Comparison of ENCODE assay signal across 13 cellular contexts in the genomic region with DNA sequence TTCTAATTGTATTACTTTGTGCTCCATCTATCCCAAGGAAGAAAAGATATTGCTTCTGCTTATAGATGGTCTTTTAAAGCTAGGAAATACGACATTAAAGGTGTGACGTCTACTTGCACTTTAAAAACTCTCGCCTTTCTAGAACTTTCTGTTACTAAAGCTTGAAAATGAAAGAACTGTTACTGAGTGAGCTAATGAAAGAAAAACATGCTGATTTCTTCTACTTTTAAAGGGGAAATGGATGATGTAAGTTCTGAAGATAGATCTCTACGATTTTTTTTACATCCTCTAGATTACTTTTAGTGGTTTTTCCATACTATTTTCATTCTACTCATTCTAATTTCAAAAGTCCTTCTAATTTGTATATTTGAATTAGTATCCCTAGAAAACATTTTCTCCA.
DNase-seq lines count a peak whose midpoint lies in the region; ATAC-seq, FAIRE-seq and TF ChIP-seq lines count a peak whose summit lies in the region.
"Had no signal": no experiment of that assay in that cellular context is flagged by ENCODE, and none has a peak within 500 bp of the region (broad histone marks: within the 10 kb centered on the region; RNA-seq: fewer than 3 reads in every experiment).

No MANE protein-coding gene starts in this region.

- TF ChIP-seq EP300 in A549 (IDR thresholded peaks at IDR 0.05), result no peak

- DNase-seq in A549 (ENCODE audit: low read depth in 1 of 2, low spot score in 1 of 2) (no peak), MG63 (no peak), esophagus squamous epithelium (lab: John Stamatoyannopoulos, UW) (no peak), osteoblast (ENCODE audit: insufficient read length, low spot score, missing footprints) (no peak), SKM-1 (lab: John Stamatoyannopoulos, UW; ENCODE audit: unreplicated experiment) (no peak), cerebellar nuclear complex (lab: John Stamatoyannopoulos, UW) (no peak), testis (no peak), COLO668 (lab: John Stamatoyannopoulos, UW; ENCODE audit: unreplicated experiment) (no peak)
- DNase-seq: activated CD4-positive, alpha-beta memory T cell treated with anti-CD3 and anti-CD28 coated beads for 36 hours; NK-92 treated with Interleukin-12 subunit alpha and Interleukin-12 subunit beta, amount 100 ng/mL, for 24 hours; small intestine; stimulated activated naive CD8-positive, alpha-beta T cell treated with anti-CD3 and anti-CD28 coated beads, Interleukin-15, amount 100 ng/mL, for 72 hours had no signal

- H3K79me2 ChIP-seq in osteoblast (ENCODE audit: insufficient read depth, low read length), result no peaks in the 10 kb centered on the region

- H3K36me3 ChIP-seq in MG63 (peaks cover 19% of the 10 kb centered on the region), esophagus squamous epithelium (no peaks in the 10 kb centered on the region), osteoblast (ENCODE audit: insufficient read depth, low read length) (no peaks in the 10 kb centered on the region), testis (ENCODE audit: low read depth, missing control alignments) (no peaks in the 10 kb centered on the region)
- H3K36me3 ChIP-seq: SJCRH30 had no signal

- intact Hi-C loops in esophagus squamous epithelium (cut with DNase I) (no loop called here), testis (cut with DNase I; ENCODE audit: low total_unique reads) (no loop called here)

- H3K4me3 ChIP-seq in A549 (no peak overlapping the region; the same call in 2 of the 3 replicates), MG63 (peak overlapping the region; percentile 3; the same call in 1 of the 2 replicates), esophagus squamous epithelium (peak overlapping the region in 1 of 4 donors; percentile 46), osteoblast (ENCODE audit: insufficient read depth, low read length) (peak overlapping the region; percentile 53), testis (no peak overlapping the region)
- H3K4me3 ChIP-seq: SJCRH30 had no signal

- H3K9me3 ChIP-seq in A549 (no peaks in the 10 kb centered on the region), MG63 (peaks cover 20% of the 10 kb centered on the region), esophagus squamous epithelium (peaks cover 0 to 9% (median 0%) of the 10 kb centered on the region in 3 donors), osteoblast (ENCODE audit: low read depth, low read length) (no peaks in the 10 kb centered on the region), testis (no peaks in the 10 kb centered on the region)
- H3K9me3 ChIP-seq: SJCRH30 had no signal

- H3K4me2 ChIP-seq in A549 (peak overlapping the region; percentile 87), osteoblast (ENCODE audit: insufficient read depth, low read length) (peak overlapping the region; percentile 80)

- no peak for ATAC-seq in A549
- ATAC-seq: stimulated activated naive CD8-positive, alpha-beta T cell treated with anti-CD3 and anti-CD28 coated beads, Interleukin-15, amount 100 ng/mL, for 72 hours had no signal

- 15% methylated on average over 4 of the region's 4 CpGs for WGBS in A549 (ENCODE audit: missing lambda C conversion rate)
- 64 to 72% methylated on average over 4 of the region's 4 CpGs for WGBS in esophagus squamous epithelium, 2 donors
- 57 to 62% methylated on average over 4 of the region's 4 CpGs for WGBS in testis, 2 donors

- H3K27ac ChIP-seq in A549 (peak overlapping the region; percentile 63 to 70; a peak in 5 of 6 replicates), esophagus squamous epithelium (peak overlapping the region in 3 of 4 donors; percentile 16 to 57 (median 50)), osteoblast (ENCODE audit: low read depth, low read length) (peak overlapping the region; percentile 92), testis (no peak overlapping the region)
- H3K27ac ChIP-seq: SJCRH30 had no signal

- H4K20me1 ChIP-seq in osteoblast (ENCODE audit: insufficient read depth, low read length), result no peaks in the 10 kb centered on the region

- TF ChIP-seq RAD21 in A549 (conservative IDR thresholded peaks at IDR 0.05 in 1 of 2, IDR thresholded peaks at IDR 0.05 in 1 of 2), result no peak

- H3K27me3 ChIP-seq in MG63 (no peaks in the 10 kb centered on the region), esophagus squamous epithelium (no peaks in the 10 kb centered on the region), osteoblast (ENCODE audit: insufficient read depth, low read length) (no peaks in the 10 kb centered on the region), testis (no peaks in the 10 kb centered on the region)
- H3K27me3 ChIP-seq: SJCRH30 had no signal

- POLR2A ChIA-PET in A549 (lab: Yijun Ruan, JAX), result interaction anchor here (0.6 to 0.9 kb wide), 2 partner anchors 36 to 77 kb away, joined by 3 to 7 read pairs; no protein-coding TSS in a partner anchor

- H3K4me1 ChIP-seq in A549, result peaks cover 30% of the 10 kb centered on the region; the same call in 2 of the 3 replicates
- peaks cover 0 to 21% (median 0%) of the 10 kb centered on the region in 3 donors for H3K4me1 ChIP-seq in esophagus squamous epithelium
- peaks cover 34% of the 10 kb centered on the region for H3K4me1 ChIP-seq in osteoblast (ENCODE audit: insufficient read depth, low read length)
- no peaks in the 10 kb centered on the region for H3K4me1 ChIP-seq in testis

- TF ChIP-seq POLR2A in A549 (IDR thresholded peaks at IDR 0.05; ENCODE audit: low read length), result no peak
- TF ChIP-seq POLR2A in esophagus squamous epithelium (IDR thresholded peaks at IDR 0.05), result no peak
- no peak for TF ChIP-seq POLR2A in testis (IDR thresholded peaks at IDR 0.05)

- H2AFZ ChIP-seq in osteoblast (ENCODE audit: low read length), result peak overlapping the region; percentile 44

- TF ChIP-seq CTCF in A549 (IDR thresholded peaks at IDR 0.05) (no peak), esophagus squamous epithelium (IDR thresholded peaks at IDR 0.05) (no peak), osteoblast (IDR thresholded peaks at IDR 0.05; ENCODE audit: extremely low read depth, low read depth, low read length) (no peak), testis (IDR thresholded peaks at IDR 0.05) (no peak)

- CTCF ChIA-PET in A549 (lab: Yijun Ruan, JAX), result interaction anchor here (1.8 kb wide), 1 partner anchor 213 kb away, joined by 5 read pairs; no protein-coding TSS in a partner anchor

- FAIRE-seq in A549 (lab: Jason Lieb, UNC), result no peak
- FAIRE-seq: small intestine had no signal

TF ChIP-seq in A549, 52 proteins besides CTCF, POLR2A, EP300 and RAD21:
- TF ChIP-seq CHD4 (IDR thresholded peaks at IDR 0.05; ENCODE audit: borderline replicate concordance), result no peak

Comparison
In these comparisons a context has a peak if more than half of its experiments do, and no peak if none do; other contexts are left out.
1. H3K27ac ChIP-seq: peak in A549 (2 of 2), esophagus squamous epithelium (3 of 4) and osteoblast (single experiment); none in testis (0 of 2).
2. H3K4me3 ChIP-seq: peak in MG63 (single experiment) and osteoblast (single experiment); none in A549 (single experiment) and testis (0 of 2).